ENCODE assay signal across 2 cellular contexts in genomic region chr18:49854681-49855080, GRCh38.
TF ChIP-seq lines count a peak whose summit lies in the region.

No MANE protein-coding gene starts in this region.

TF ChIP-seq in HepG2, 621 proteins besides CTCF, POLR2A, EP300 and RAD21:
- 0 out of 2 replicates have a peak, but pooled peaks have one; percentile 5 for TF ChIP-seq MAFF (IDR thresholded peaks at IDR 0.05; ENCODE audit: low read depth, low read length)
- no peak for TF ChIP-seq MBNL3 (CRISPR knock-in tag; conservative IDR thresholded peaks at IDR 0.05)

TF ChIP-seq in K562, 482 proteins besides CTCF, POLR2A, EP300 and RAD21:
- no peak for TF ChIP-seq GTF3C2 (IDR thresholded peaks at IDR 0.05; ENCODE audit: borderline replicate concordance, extremely low read depth, insufficient read length)
- TF ChIP-seq ZNF695 (CRISPR knock-in tag; IDR thresholded peaks at IDR 0.05): no peak
- peak; percentile 80 for TF ChIP-seq ZNF24 (IDR thresholded peaks at IDR 0.05)
- TF ChIP-seq ZKSCAN8 (CRISPR knock-in tag; IDR thresholded peaks at IDR 0.05): no peak
- TF ChIP-seq TFE3 (CRISPR knock-in tag; IDR thresholded peaks at IDR 0.05): no peak
- TF ChIP-seq ZNF316 (IDR thresholded peaks at IDR 0.05): peak; percentile 26; the same call in 1 of the 2 replicates
- TF ChIP-seq BRD4 (IDR thresholded peaks at IDR 0.05): no peak
- TF ChIP-seq ZNF707 (CRISPR knock-in tag; conservative IDR thresholded peaks at IDR 0.05): no peak
- TF ChIP-seq ZNF253 (CRISPR knock-in tag; conservative IDR thresholded peaks at IDR 0.05): no peak
